In the genomic region with DNA sequence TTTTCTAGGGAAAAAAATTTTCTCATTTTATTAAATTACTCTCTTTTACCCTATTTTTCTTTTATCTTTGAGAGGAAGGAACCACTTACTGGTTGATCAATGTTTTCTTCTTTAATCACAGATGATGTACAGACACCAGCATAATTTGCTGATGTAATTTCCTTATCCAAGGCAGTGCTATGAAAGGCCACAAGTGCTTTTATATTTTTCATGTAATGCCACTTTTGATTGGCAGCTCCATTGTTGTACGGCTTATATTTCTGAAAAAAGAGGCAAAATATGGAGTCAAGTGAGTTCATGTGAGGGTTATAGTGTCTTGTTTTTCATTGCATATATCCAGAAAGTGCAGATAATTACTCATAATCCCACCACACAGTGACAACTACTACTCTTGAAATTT, we compare ENCODE assay signal across 3 cellular contexts.
TF ChIP-seq lines count a peak whose summit lies in the region.

No MANE protein-coding gene starts in this region.

TF ChIP-seq in SK-N-SH treated with all-trans-retinoic acid at 6 μM for 48 hours, 23 proteins besides CTCF, POLR2A, EP300 and RAD21 (continued from another document):
- TF ChIP-seq, protein P1, sequence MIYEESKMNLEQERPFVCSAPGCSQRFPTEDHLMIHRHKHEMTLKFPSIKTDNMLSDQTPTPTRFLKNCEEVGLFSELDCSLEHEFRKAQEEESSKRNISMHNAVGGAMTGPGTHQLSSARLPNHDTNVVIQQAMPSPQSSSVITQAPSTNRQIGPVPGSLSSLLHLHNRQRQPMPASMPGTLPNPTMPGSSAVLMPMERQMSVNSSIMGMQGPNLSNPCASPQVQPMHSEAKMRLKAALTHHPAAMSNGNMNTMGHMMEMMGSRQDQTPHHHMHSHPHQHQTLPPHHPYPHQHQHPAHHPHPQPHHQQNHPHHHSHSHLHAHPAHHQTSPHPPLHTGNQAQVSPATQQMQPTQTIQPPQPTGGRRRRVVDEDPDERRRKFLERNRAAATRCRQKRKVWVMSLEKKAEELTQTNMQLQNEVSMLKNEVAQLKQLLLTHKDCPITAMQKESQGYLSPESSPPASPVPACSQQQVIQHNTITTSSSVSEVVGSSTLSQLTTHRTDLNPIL (CRISPR knock-in tag; IDR thresholded peaks at IDR 0.05; ENCODE audit: low read depth), result no peak
- no peak for TF ChIP-seq ZC3H10 (CRISPR knock-in tag; IDR thresholded peaks at IDR 0.05)
- no peak for TF ChIP-seq ARNTL (CRISPR knock-in tag; IDR thresholded peaks at IDR 0.05; ENCODE audit: borderline replicate concordance, low read depth)
- no peak for TF ChIP-seq ZNF70 (CRISPR knock-in tag; IDR thresholded peaks at IDR 0.05)
- TF ChIP-seq TSHZ2 (CRISPR knock-in tag; IDR thresholded peaks at IDR 0.05), result peak; percentile 69; the same call in 1 of the 2 replicates
- TF ChIP-seq TCF4 (CRISPR knock-in tag; IDR thresholded peaks at IDR 0.05; ENCODE audit: borderline replicate concordance), result peak; percentile 66
- peak; percentile 12 for TF ChIP-seq ISL1 (CRISPR knock-in tag; IDR thresholded peaks at IDR 0.05)
- no peak for TF ChIP-seq ZFP3 (CRISPR knock-in tag; IDR thresholded peaks at IDR 0.05)
- TF ChIP-seq ZNF8 (CRISPR knock-in tag; IDR thresholded peaks at IDR 0.05), result no peak
- TF ChIP-seq RARB (CRISPR knock-in tag; IDR thresholded peaks at IDR 0.05), result no peak
- TF ChIP-seq PPARA (CRISPR knock-in tag; IDR thresholded peaks at IDR 0.05; ENCODE audit: borderline replicate concordance), result no peak
- TF ChIP-seq ESRRG (CRISPR knock-in tag; IDR thresholded peaks at IDR 0.05), result no peak
- TF ChIP-seq ZNF565 (CRISPR knock-in tag; conservative IDR thresholded peaks at IDR 0.05; ENCODE audit: low read depth), result no peak
- TF ChIP-seq, protein P2, sequence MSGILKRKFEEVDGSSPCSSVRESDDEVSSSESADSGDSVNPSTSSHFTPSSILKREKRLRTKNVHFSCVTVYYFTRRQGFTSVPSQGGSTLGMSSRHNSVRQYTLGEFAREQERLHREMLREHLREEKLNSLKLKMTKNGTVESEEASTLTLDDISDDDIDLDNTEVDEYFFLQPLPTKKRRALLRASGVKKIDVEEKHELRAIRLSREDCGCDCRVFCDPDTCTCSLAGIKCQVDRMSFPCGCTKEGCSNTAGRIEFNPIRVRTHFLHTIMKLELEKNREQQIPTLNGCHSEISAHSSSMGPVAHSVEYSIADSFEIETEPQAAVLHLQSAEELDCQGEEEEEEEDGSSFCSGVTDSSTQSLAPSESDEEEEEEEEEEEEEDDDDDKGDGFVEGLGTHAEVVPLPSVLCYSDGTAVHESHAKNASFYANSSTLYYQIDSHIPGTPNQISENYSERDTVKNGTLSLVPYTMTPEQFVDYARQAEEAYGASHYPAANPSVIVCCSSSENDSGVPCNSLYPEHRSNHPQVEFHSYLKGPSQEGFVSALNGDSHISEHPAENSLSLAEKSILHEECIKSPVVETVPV (CRISPR knock-in tag; IDR thresholded peaks at IDR 0.05), result no peak
- no peak for TF ChIP-seq GLIS3 (CRISPR knock-in tag; IDR thresholded peaks at IDR 0.05)

TF ChIP-seq in SK-N-SH, 30 proteins besides CTCF, POLR2A, EP300 and RAD21 (continued from another document):
- TF ChIP-seq POLR2AphosphoS5 (IDR thresholded peaks at IDR 0.05; ENCODE audit: low read depth, low read length) (no peak), SMC3 (IDR thresholded peaks at IDR 0.05; ENCODE audit: low read depth, low read length) (no peak), MEF2A (IDR thresholded peaks at IDR 0.05; ENCODE audit: borderline replicate concordance, low read depth) (no peak), GABPA (IDR thresholded peaks at IDR 0.05; ENCODE audit: low read depth) (no peak), SIN3A (IDR thresholded peaks at IDR 0.05; ENCODE audit: borderline replicate concordance, low read depth, low read length) (no peak), ELF1 (IDR thresholded peaks at IDR 0.05) (no peak), NRF1 (IDR thresholded peaks at IDR 0.05; ENCODE audit: low read depth, low read length) (no peak), TAF1 (IDR thresholded peaks at IDR 0.05; ENCODE audit: borderline replicate concordance, low read depth, low read length) (no peak), RXRA (IDR thresholded peaks at IDR 0.05; ENCODE audit: borderline replicate concordance, low read depth) (no peak), RCOR1 (IDR thresholded peaks at IDR 0.05; ENCODE audit: low read length) (no peak), TEAD4 (IDR thresholded peaks at IDR 0.05; ENCODE audit: borderline replicate concordance, insufficient read depth) (no peak), REST (IDR thresholded peaks at IDR 0.05; ENCODE audit: low read depth, low read length) (no peak), TCF12 (IDR thresholded peaks at IDR 0.05) (no peak)
- TF ChIP-seq, protein P3, sequence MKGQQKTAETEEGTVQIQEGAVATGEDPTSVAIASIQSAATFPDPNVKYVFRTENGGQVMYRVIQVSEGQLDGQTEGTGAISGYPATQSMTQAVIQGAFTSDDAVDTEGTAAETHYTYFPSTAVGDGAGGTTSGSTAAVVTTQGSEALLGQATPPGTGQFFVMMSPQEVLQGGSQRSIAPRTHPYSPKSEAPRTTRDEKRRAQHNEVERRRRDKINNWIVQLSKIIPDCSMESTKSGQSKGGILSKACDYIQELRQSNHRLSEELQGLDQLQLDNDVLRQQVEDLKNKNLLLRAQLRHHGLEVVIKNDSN (IDR thresholded peaks at IDR 0.05; ENCODE audit: borderline replicate concordance, low read depth), result no peak
- TF ChIP-seq, protein P4, sequence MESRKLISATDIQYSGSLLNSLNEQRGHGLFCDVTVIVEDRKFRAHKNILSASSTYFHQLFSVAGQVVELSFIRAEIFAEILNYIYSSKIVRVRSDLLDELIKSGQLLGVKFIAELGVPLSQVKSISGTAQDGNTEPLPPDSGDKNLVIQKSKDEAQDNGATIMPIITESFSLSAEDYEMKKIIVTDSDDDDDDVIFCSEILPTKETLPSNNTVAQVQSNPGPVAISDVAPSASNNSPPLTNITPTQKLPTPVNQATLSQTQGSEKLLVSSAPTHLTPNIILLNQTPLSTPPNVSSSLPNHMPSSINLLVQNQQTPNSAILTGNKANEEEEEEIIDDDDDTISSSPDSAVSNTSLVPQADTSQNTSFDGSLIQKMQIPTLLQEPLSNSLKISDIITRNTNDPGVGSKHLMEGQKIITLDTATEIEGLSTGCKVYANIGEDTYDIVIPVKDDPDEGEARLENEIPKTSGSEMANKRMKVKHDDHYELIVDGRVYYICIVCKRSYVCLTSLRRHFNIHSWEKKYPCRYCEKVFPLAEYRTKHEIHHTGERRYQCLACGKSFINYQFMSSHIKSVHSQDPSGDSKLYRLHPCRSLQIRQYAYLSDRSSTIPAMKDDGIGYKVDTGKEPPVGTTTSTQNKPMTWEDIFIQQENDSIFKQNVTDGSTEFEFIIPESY (IDR thresholded peaks at IDR 0.05; ENCODE audit: borderline replicate concordance, low read depth), result no peak

TF ChIP-seq in neural cell, 6 proteins besides CTCF, POLR2A, EP300 and RAD21 (continued from another document):
- TF ChIP-seq EZH2 (IDR thresholded peaks at IDR 0.05; ENCODE audit: borderline replicate concordance, insufficient read depth, low read length, poor library complexity, severe bottlenecking) (no peak), REST (IDR thresholded peaks at IDR 0.05; ENCODE audit: borderline replicate concordance) (no peak)
